Comparison of ENCODE assay signal across 1 cellular context in genomic region chr10:34236927-34237326, GRCh38.
TF ChIP-seq lines count a peak whose summit lies in the region.

No MANE protein-coding gene starts in this region.

TF ChIP-seq in IMR-90, 13 proteins besides CTCF, POLR2A, EP300 and RAD21 (continued from another document):
- TF ChIP-seq USF2 (IDR thresholded peaks at IDR 0.05; ENCODE audit: low read depth, low read length) (no peak), SMC3 (IDR thresholded peaks at IDR 0.05; ENCODE audit: low read depth, low read length) (no peak), RFX5 (IDR thresholded peaks at IDR 0.05; ENCODE audit: low read depth, low read length) (no peak), FOS (IDR thresholded peaks at IDR 0.05; ENCODE audit: low read depth, low read length) (no peak), MAFK (IDR thresholded peaks at IDR 0.05; ENCODE audit: low read depth, low read length) (no peak), RCOR1 (IDR thresholded peaks at IDR 0.05; ENCODE audit: insufficient replicate concordance, low read length) (no peak), CHD1 (IDR thresholded peaks at IDR 0.05; ENCODE audit: low read depth, low read length) (no peak)
